ENCODE assay signal across 9 cellular contexts in the genomic region with DNA sequence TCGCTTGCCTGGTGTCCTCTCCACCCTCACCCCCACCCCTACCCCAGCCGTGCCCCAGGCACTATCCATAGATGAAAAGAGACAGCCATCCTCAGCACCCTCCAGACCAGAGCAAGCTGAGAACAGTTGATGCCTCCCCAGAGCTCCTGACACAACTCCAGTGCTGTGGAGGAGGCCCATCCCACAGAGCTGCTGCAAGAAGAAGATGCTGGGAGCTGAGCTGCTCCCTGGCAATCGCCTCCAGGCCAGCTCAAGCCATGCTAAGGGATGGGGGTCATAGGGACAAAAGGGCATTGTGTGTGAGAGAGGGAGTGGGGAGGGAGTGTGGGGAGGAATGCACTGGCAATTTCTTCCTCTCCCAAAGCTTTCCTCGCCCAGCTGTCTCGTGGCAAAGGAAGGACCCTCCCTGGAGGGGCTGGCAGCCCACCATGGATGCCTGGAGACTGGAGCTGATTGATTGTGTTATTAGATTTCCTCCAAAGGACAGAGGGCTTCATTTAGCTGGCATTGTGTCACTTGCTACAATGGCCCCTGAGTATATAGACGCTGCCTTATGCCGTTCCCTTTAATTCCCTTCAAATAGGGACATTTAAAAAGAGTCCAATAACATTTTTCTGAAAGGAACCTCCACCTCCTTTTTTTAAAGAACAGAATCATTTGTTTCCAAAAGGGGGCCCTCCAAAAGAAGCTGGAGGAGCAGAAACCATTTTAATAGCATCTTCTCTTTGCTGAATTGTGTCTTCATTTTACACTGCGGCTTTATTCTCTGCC.
DNase-seq lines count a peak whose midpoint lies in the region; ATAC-seq, FAIRE-seq and TF ChIP-seq lines count a peak whose summit lies in the region.
"Had no signal": no experiment of that assay in that cellular context is flagged by ENCODE, and none has a peak within 500 bp of the region (broad histone marks: within the 10 kb centered on the region; RNA-seq: fewer than 3 reads in every experiment).

No MANE protein-coding gene starts in this region.

- H3K36me3 ChIP-seq in heart left ventricle: no peaks in the 10 kb centered on the region
- no peaks in the 10 kb centered on the region for H3K36me3 ChIP-seq in psoas muscle (ENCODE audit: insufficient read depth in 1 of 2, low read depth in 1 of 2)
- no peaks in the 10 kb centered on the region for H3K36me3 ChIP-seq in BE2C

- DNase-seq in Calu3 (no peak), heart left ventricle (peak in 1 of 5 donors; percentile 35), psoas muscle (no peak), SKM-1 (lab: John Stamatoyannopoulos, UW; ENCODE audit: unreplicated experiment) (no peak), BE2C (no peak), RCC 7860 (ENCODE audit: low spot score) (no peak), mesenteric fat pad (ENCODE audit: low spot score) (no peak)
- DNase-seq in activated T-helper 1 cell treated with anti-CD3 and anti-CD28 coated beads, Interleukin-12 subunit alpha, Interleukin-12 subunit beta, Interleukin-2, Interleukin-4 antibody, amounts not matched to agents 30 ng/mL and 10 ng/mL and 1 ng/mL, durations not matched to agents 14 hours and 24 hours and 36 hours (ENCODE audit: low spot score): no peak
- DNase-seq: NCI-H526 treated with DMSO at 0.1 percent for 48 hours had no signal

- H3K4me3 Mint-ChIP-seq in Calu3 (ENCODE audit: low read depth, unreplicated experiment): no peak overlapping the region
- peak overlapping the region; percentile 43 for H3K4me3 Mint-ChIP-seq in activated T-helper 1 cell treated with anti-CD3 and anti-CD28 coated beads, Interleukin-12 subunit alpha, Interleukin-12 subunit beta, Interleukin-2, Interleukin-4 antibody, amounts not matched to agents 30 ng/mL and 10 ng/mL and 1 ng/mL, durations not matched to agents 14 hours and 24 hours and 36 hours

- CTCF ChIA-PET in Calu3 (lab: Charles Lee): interaction anchor here (0.6 to 1.0 kb wide), 2 partner anchors 41 to 242 kb away, joined by 3 to 9 read pairs; no protein-coding TSS in a partner anchor

- no peaks in the 10 kb centered on the region for H3K27me3 Mint-ChIP-seq in Calu3 (ENCODE audit: unreplicated experiment)
- H3K27me3 Mint-ChIP-seq in activated T-helper 1 cell treated with anti-CD3 and anti-CD28 coated beads, Interleukin-12 subunit alpha, Interleukin-12 subunit beta, Interleukin-2, Interleukin-4 antibody, amounts not matched to agents 30 ng/mL and 10 ng/mL and 1 ng/mL, durations not matched to agents 14 hours and 24 hours and 36 hours (ENCODE audit: insufficient read depth): no peaks in the 10 kb centered on the region

- ATAC-seq in heart left ventricle: peak in 2 of 4 donors; percentile 7 to 18
- ATAC-seq in psoas muscle: no peak

- TF ChIP-seq POLR2A in heart left ventricle (IDR thresholded peaks at IDR 0.05): no peak

- no peaks in the 10 kb centered on the region for H3K9me3 Mint-ChIP-seq in Calu3 (ENCODE audit: low read depth, unreplicated experiment)
- no peaks in the 10 kb centered on the region for H3K9me3 Mint-ChIP-seq in activated T-helper 1 cell treated with anti-CD3 and anti-CD28 coated beads, Interleukin-12 subunit alpha, Interleukin-12 subunit beta, Interleukin-2, Interleukin-4 antibody, amounts not matched to agents 30 ng/mL and 10 ng/mL and 1 ng/mL, durations not matched to agents 14 hours and 24 hours and 36 hours

- peak overlapping the region; percentile 61 for H3K27ac Mint-ChIP-seq in Calu3 (ENCODE audit: unreplicated experiment)
- H3K27ac Mint-ChIP-seq in activated T-helper 1 cell treated with anti-CD3 and anti-CD28 coated beads, Interleukin-12 subunit alpha, Interleukin-12 subunit beta, Interleukin-2, Interleukin-4 antibody, amounts not matched to agents 30 ng/mL and 10 ng/mL and 1 ng/mL, durations not matched to agents 14 hours and 24 hours and 36 hours: peak overlapping the region; percentile 94

- TF ChIP-seq CTCF in Calu3 (IDR thresholded peaks at IDR 0.05; ENCODE audit: unreplicated experiment) (no peak), heart left ventricle (IDR thresholded peaks at IDR 0.05) (no peak), psoas muscle (IDR thresholded peaks at IDR 0.05) (no peak), BE2C (IDR thresholded peaks at IDR 0.05; ENCODE audit: low read depth, low read length) (no peak)

- peak overlapping the region; percentile 36 to 84 (median 70) for H3K27ac ChIP-seq in heart left ventricle
- H3K27ac ChIP-seq in psoas muscle: peak overlapping the region; percentile 54

- H3K4me1 Mint-ChIP-seq in Calu3 (ENCODE audit: low read depth, unreplicated experiment): peaks cover 16% of the 10 kb centered on the region
- peaks cover 71% of the 10 kb centered on the region for H3K4me1 Mint-ChIP-seq in activated T-helper 1 cell treated with anti-CD3 and anti-CD28 coated beads, Interleukin-12 subunit alpha, Interleukin-12 subunit beta, Interleukin-2, Interleukin-4 antibody, amounts not matched to agents 30 ng/mL and 10 ng/mL and 1 ng/mL, durations not matched to agents 14 hours and 24 hours and 36 hours (ENCODE audit: low read depth)

- no peaks in the 10 kb centered on the region for H3K27me3 ChIP-seq in heart left ventricle
- H3K27me3 ChIP-seq in psoas muscle (ENCODE audit: insufficient read depth in 3 of 3, low read length in 2 of 3): no peaks in the 10 kb centered on the region
- no peaks in the 10 kb centered on the region for H3K27me3 ChIP-seq in BE2C

- intact Hi-C loops in Calu3 (cut with micrococcal nuclease; ENCODE audit: unreplicated experiment) (no loop called here), heart left ventricle (cut with DNase I) (loop anchor here in 6 of 10 donors (2.0 to 10.0 kb wide), 8 partner anchors 38 to 477 kb away; partner anchors contain the start of gene FOXO1 (in 5 of the 6)), psoas muscle (cut with DNase I) (loop anchor here in 1 of 2 donors (5.0 kb wide), 2 partner anchors 118 to 477 kb away; partner anchors contain the start of gene FOXO1)
- intact Hi-C loops in activated T-helper 1 cell treated with anti-CD3 and anti-CD28 coated beads, Interleukin-12 subunit alpha, Interleukin-12 subunit beta, Interleukin-2, Interleukin-4 antibody, amounts not matched to agents 30 ng/mL and 10 ng/mL and 1 ng/mL, durations not matched to agents 14 hours and 24 hours and 36 hours (cut with micrococcal nuclease): loop anchor here (1.0 to 5.0 kb wide), 10 partner anchors 17 to 413 kb away; no protein-coding TSS in a partner anchor

- BruUV-seq in Calu3 (replicated peaks; lab: Mats Ljungman, UMichigan): no TSS peak

- H3K9me3 ChIP-seq in heart left ventricle (no peaks in the 10 kb centered on the region), psoas muscle (no peaks in the 10 kb centered on the region), BE2C (no peaks in the 10 kb centered on the region)

- H3K4me1 ChIP-seq in heart left ventricle (peaks cover 5 to 52% (median 42%) of the 10 kb centered on the region in 12 donors), psoas muscle (peaks cover 39% of the 10 kb centered on the region), BE2C (no peaks in the 10 kb centered on the region; the same call in 1 of the 2 replicates)

- WGBS in heart left ventricle, 4 donors: 68 to 75% (median 73%) methylated on average over 8 of the region's 8 CpGs
- WGBS in psoas muscle, 3 donors: 57 to 70% (median 59%) methylated on average over 8 of the region's 8 CpGs

- H3K36me3 Mint-ChIP-seq in Calu3 (ENCODE audit: insufficient read depth, unreplicated experiment): no peaks in the 10 kb centered on the region
- H3K36me3 Mint-ChIP-seq in activated T-helper 1 cell treated with anti-CD3 and anti-CD28 coated beads, Interleukin-12 subunit alpha, Interleukin-12 subunit beta, Interleukin-2, Interleukin-4 antibody, amounts not matched to agents 30 ng/mL and 10 ng/mL and 1 ng/mL, durations not matched to agents 14 hours and 24 hours and 36 hours (ENCODE audit: low read depth): peaks cover 2% of the 10 kb centered on the region

- H3K4me3 ChIP-seq in heart left ventricle (no peak overlapping the region), psoas muscle (no peak overlapping the region), BE2C (ENCODE audit: low read depth, low read length) (no peak overlapping the region)

- FAIRE-seq in RCC 7860 (lab: Jason Lieb, UNC): no peak
